8 cellular contexts compared by ENCODE assay signal in the genomic region with DNA sequence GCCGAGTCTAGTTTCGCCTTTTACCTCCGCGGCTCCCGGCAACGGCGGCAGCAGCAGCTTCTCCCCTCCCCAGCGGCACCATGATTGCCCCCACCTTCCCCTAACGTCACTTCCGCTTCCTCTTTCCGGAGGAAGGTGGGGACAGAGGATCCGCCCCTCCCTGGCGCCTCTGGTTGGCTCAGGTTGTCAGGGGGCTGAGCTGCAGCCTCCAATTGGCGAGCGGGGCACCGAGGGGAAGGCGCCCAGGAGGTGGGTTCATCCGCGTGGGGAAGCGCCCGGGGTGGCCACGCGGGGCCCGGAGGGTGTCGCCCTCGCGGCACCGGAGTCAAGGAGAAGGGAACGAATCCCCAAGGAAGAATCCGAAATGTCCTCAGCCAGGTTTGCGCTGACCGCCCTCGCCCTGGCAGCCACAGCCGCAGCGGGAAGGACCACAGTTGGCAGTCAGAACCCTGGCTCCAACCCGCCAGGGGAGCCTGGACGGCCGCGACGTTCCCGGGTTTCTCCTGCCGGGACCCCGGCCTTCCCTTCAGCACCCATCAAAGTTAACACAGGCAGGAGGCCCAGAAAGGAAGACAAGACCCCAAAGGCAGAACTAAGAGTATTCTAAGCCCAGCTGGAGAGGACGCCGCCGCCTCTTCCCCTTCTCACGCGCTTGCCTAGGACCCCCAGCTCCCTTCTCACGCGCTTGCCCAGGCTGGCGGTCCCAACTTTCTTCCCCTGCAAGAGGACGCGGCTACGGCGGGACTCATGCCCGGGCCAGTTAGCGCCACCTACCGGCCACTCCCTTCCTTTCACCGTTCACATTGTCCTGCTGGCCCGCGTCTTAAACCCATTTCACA. TPM values are rescaled to one million over a fixed set of nuclear protein-coding genes. Genes with fewer than 3 reads are reported as not detected.
DNase-seq lines count a peak whose midpoint lies in the region; ATAC-seq and TF ChIP-seq lines count a peak whose summit lies in the region.

TSS of gene MTF1 (minus strand) at position 86 of the 839 bp plus-strand sequence. CDS start 1,934 bp downstream, outside the sequence.

- H3K4me3 Mint-ChIP-seq in effector memory CD8-positive, alpha-beta T cell: peak within 1 kb of the TSS; percentile 89 to 91

- ATAC-seq in effector memory CD8-positive, alpha-beta T cell (replicated peaks): peak; percentile 97

- TF ChIP-seq CTCF in GM20000 (IDR thresholded peaks at IDR 0.05; ENCODE audit: extremely low read depth, missing control alignments): peak; percentile 65

- DNase-seq in COR-L47 (lab: John Stamatoyannopoulos, UW): peak; percentile 95
- DNase-seq in GM20000 (ENCODE audit: low spot score): peak; percentile 97
- peak; percentile 97 for DNase-seq in HT1080 (ENCODE audit: low read depth)
- DNase-seq in NOMO-1 (lab: John Stamatoyannopoulos, UW; ENCODE audit: unreplicated experiment in 2 of 2): peak; percentile 94 to 97
- peak; percentile 96 to 97 (median 96) for DNase-seq in effector memory CD8-positive, alpha-beta T cell
- peak; percentile 98 for DNase-seq in mesenchymal stem cell
- DNase-seq in stimulated activated CD8-positive, alpha-beta memory T cell treated with anti-CD3 and anti-CD28 coated beads, Interleukin-12 subunit alpha, Interleukin-12 subunit beta, amount 100 ng/mL, for 4 hours (ENCODE audit: low read depth): peak; percentile 94

- H2BK15ac ChIP-seq in mesenchymal stem cell (ENCODE audit: low read depth, poor library complexity, severe bottlenecking): peak within 1 kb of the TSS; percentile 77

- no peak within 1 kb of the TSS for H2BK5ac ChIP-seq in mesenchymal stem cell (ENCODE audit: low read depth, low read length, poor library complexity, severe bottlenecking)

- no peaks in the 10 kb centered on the region for H3K27me3 Mint-ChIP-seq in effector memory CD8-positive, alpha-beta T cell

- peak within 1 kb of the TSS; percentile 94 for H4K8ac ChIP-seq in mesenchymal stem cell (ENCODE audit: low read length)

- peak within 1 kb of the TSS; percentile 95 to 100 for H3K4me3 ChIP-seq in mesenchymal stem cell (ENCODE audit: insufficient read depth in 1 of 2, low read depth in 1 of 2, low read length in 2 of 2)

- peaks cover 16% of the 10 kb centered on the region for H3K79me1 ChIP-seq in mesenchymal stem cell (replicated peaks; ENCODE audit: low read length, poor library complexity, severe bottlenecking)

- H3K27me3 ChIP-seq in mesenchymal stem cell (ENCODE audit: control insufficient read depth in 1 of 2, insufficient read depth in 1 of 2, low read length in 2 of 2): no peaks in the 10 kb centered on the region

- peaks cover 35 to 56% of the 10 kb centered on the region in 2 experiments for H3K36me3 ChIP-seq in mesenchymal stem cell (ENCODE audit: control insufficient read depth in 1 of 2, insufficient read depth in 2 of 2, low read depth in 1 of 2, low read length in 2 of 2)

- peak within 1 kb of the TSS; percentile 97 for H2AFZ ChIP-seq in mesenchymal stem cell (ENCODE audit: low read depth, low read length)

- H3K4ac ChIP-seq in mesenchymal stem cell (ENCODE audit: low read depth in 1 of 2, low read length in 2 of 2): peak within 1 kb of the TSS; percentile 60 to 78

- H3K4me1 ChIP-seq in mesenchymal stem cell (ENCODE audit: control insufficient read depth, insufficient read depth, low read depth, low read length): peaks cover 3% of the 10 kb centered on the region

- peak within 1 kb of the TSS; percentile 91 to 96 for H3K18ac ChIP-seq in mesenchymal stem cell (ENCODE audit: low read depth in 1 of 2, low read length in 2 of 2)

- H3K9me3 ChIP-seq in mesenchymal stem cell (ENCODE audit: control insufficient read depth, low read length): no peaks in the 10 kb centered on the region

- no peak within 1 kb of the TSS for H2BK12ac ChIP-seq in mesenchymal stem cell (ENCODE audit: low read length in 2 of 2)

- H4K91ac ChIP-seq in mesenchymal stem cell (ENCODE audit: low read length): peak within 1 kb of the TSS; percentile 88

- no peaks in the 10 kb centered on the region for H3K9me3 Mint-ChIP-seq in effector memory CD8-positive, alpha-beta T cell

- H3K9ac ChIP-seq in mesenchymal stem cell (ENCODE audit: low read length): peak within 1 kb of the TSS; percentile 100

- H3K27ac ChIP-seq in mesenchymal stem cell (ENCODE audit: low read length, poor library complexity, severe bottlenecking): peak within 1 kb of the TSS; percentile 62

- under 1% methylated on average over 59 of the region's 61 CpGs for WGBS in mesenchymal stem cell

- H2BK120ac ChIP-seq in mesenchymal stem cell (ENCODE audit: low read depth, low read length): no peak within 1 kb of the TSS

- H3K4me2 ChIP-seq in mesenchymal stem cell (ENCODE audit: low read length, poor library complexity, severe bottlenecking): peak within 1 kb of the TSS; percentile 95

- H3K36me3 Mint-ChIP-seq in effector memory CD8-positive, alpha-beta T cell (ENCODE audit: insufficient read depth): peaks cover 49% of the 10 kb centered on the region

- H3K27ac Mint-ChIP-seq in effector memory CD8-positive, alpha-beta T cell: peak within 1 kb of the TSS; percentile 85 to 95

- CTCF ChIA-PET in activated CD8-positive, alpha-beta memory T cell treated with anti-CD3 and anti-CD28 coated beads for 36 hours (lab: Charles Lee): interaction anchor here (0.7 to 2.3 kb wide), 25 partner anchors 8 to 353 kb away, joined by 3 to 16 read pairs (median 4); partner anchors contain the start of genes C1orf122, SF3A3 and YRDC

- H2AK5ac ChIP-seq in mesenchymal stem cell (ENCODE audit: low read length, severe bottlenecking): peak within 1 kb of the TSS; percentile 63

- H3K14ac ChIP-seq in mesenchymal stem cell (ENCODE audit: low read length in 2 of 2): peak within 1 kb of the TSS; percentile 9 to 96

- POLR2A ChIA-PET in activated CD8-positive, alpha-beta memory T cell treated with anti-CD3 and anti-CD28 coated beads for 36 hours (lab: Charles Lee): interaction anchor here (0.6 to 2.0 kb wide), 5 partner anchors 51 to 169 kb away, joined by 3 to 11 read pairs (median 3); partner anchors contain the start of genes C1orf122 and YRDC

- peaks cover 14 to 25% of the 10 kb centered on the region in 2 donors for H3K4me1 Mint-ChIP-seq in effector memory CD8-positive, alpha-beta T cell (ENCODE audit: low read depth in 2 of 2)

- H3K23ac ChIP-seq in mesenchymal stem cell (ENCODE audit: low read length in 2 of 2): peak within 1 kb of the TSS in 1 of 2 experiments; percentile 99

RNA-seq across cellular contexts. Expression of gene MTF1, which starts in this region (rescaled TPM):
- total RNA-seq in HT1080 (2014; rRNA removed; shearing (Covaris generic)): 2.4 and 3.1 TPM in 2 replicates
- polyA plus RNA-seq in HT1080 (2015; cell fraction: cytosol; rRNA removed): 4.2 and 5.3 TPM in 2 replicates
- 6.3 and 6.7 TPM in 2 replicates for polyA plus RNA-seq in HT1080 (2015; cell fraction: nucleus; rRNA removed)
- 10 to 100 TPM; 32.0 to 35.8 TPM for total RNA-seq in activated CD8-positive, alpha-beta memory T cell treated with anti-CD3 and anti-CD28 coated beads for 36 hours
- polyA plus RNA-seq in mesenchymal stem cell (2013, experiment 1 of 2): 5.5 TPM
- 5.3 TPM for polyA plus RNA-seq in mesenchymal stem cell (2013, experiment 2 of 2)

Comparison
In these comparisons a context has a peak if more than half of its experiments do, and no peak if none do; other contexts are left out.
1. Peak in every context shown above with its lines: DNase-seq, ATAC-seq, H3K4me3 ChIP-seq and H3K27ac ChIP-seq.